ENCODE assay signal across 14 cellular contexts in genomic region chr5:170226138-170226435, GRCh38. TPM values are rescaled to one million over a fixed set of nuclear protein-coding genes. Genes with fewer than 3 reads are reported as not detected.
A peak's percentile ranks its signal among the peaks of the same experiment; 100 is the strongest.
DNase-seq lines count a peak whose midpoint lies in the region; ATAC-seq and TF ChIP-seq lines count a peak whose summit lies in the region.
"Had no signal": no experiment of that assay in that cellular context is flagged by ENCODE, and none has a peak within 500 bp of the region (broad histone marks: within the 10 kb centered on the region; RNA-seq: fewer than 3 reads in every experiment).

No MANE protein-coding gene starts in this region.

- no peak overlapping the region for H3K27ac ChIP-seq in Panc1 (ENCODE audit: low read length)
- H3K27ac ChIP-seq: A549, SJSA1 had no signal

- BruUV-seq in Panc1 (replicated peaks; lab: Mats Ljungman, UMichigan), result no TSS peak

- H3K27me3 Mint-ChIP-seq in natural killer cell (ENCODE audit: low read depth in 2 of 2), result no peaks in the 10 kb centered on the region
- no peaks in the 10 kb centered on the region for H3K27me3 Mint-ChIP-seq in natural killer cell treated with Interleukin-12 subunit alpha and Interleukin-12 subunit beta and Interleukin-15 and Interleukin-18, amount 100 ng/mL, for 72 hours
- H3K27me3 Mint-ChIP-seq in endothelial cell (ENCODE audit: unreplicated experiment), result peaks cover 3% of the 10 kb centered on the region
- H3K27me3 Mint-ChIP-seq: CD4-positive, CD25-positive, alpha-beta regulatory T cell had no signal

- no peak for ATAC-seq in natural killer cell
- no peak for ATAC-seq in natural killer cell treated with Interleukin-12 subunit alpha and Interleukin-12 subunit beta and Interleukin-15 and Interleukin-18, amount 100 ng/mL, for 72 hours
- no peak for ATAC-seq in Panc1
- ATAC-seq in GM21786 (IDR thresholded peaks at IDR 0.05; ENCODE audit: unreplicated experiment), result no peak
- no peak for ATAC-seq in HG03196 (IDR thresholded peaks at IDR 0.05; ENCODE audit: unreplicated experiment)

- no peaks in the 10 kb centered on the region for H3K9me3 ChIP-seq in Panc1 (ENCODE audit: control insufficient read depth, insufficient read depth, low read depth, low read length)
- H3K9me3 ChIP-seq: A549, SJSA1 had no signal

- H3K4me3 ChIP-seq in Panc1 (ENCODE audit: low read depth in 2 of 2, low read length in 2 of 2), result no peak overlapping the region
- H3K4me3 ChIP-seq: A549, GM23338, SJSA1 had no signal

- CTCF ChIA-PET in Panc1 (lab: Charles Lee), result interaction anchor here (1.2 to 1.3 kb wide), 2 partner anchors 40 to 195 kb away, joined by 3 to 4 read pairs; no protein-coding TSS in a partner anchor

- H3K4me1 ChIP-seq in Panc1 (ENCODE audit: control insufficient read depth, insufficient read depth, low read length), result 0 out of 2 replicates have a peak, but pooled peaks cover 3% of the 10 kb centered on the region
- H3K4me1 ChIP-seq: A549 had no signal

- peaks cover 2% of the 10 kb centered on the region; the same call in 1 of the 2 replicates for H3K27me3 ChIP-seq in Panc1 (ENCODE audit: control insufficient read depth, insufficient read depth, low read length)
- H3K27me3 ChIP-seq: SJSA1 had no signal

- intact Hi-C loops in natural killer cell (cut with micrococcal nuclease), result loop anchor here (1.0 to 5.0 kb wide), 3 partner anchors 113 to 406 kb away; no protein-coding TSS in a partner anchor
- intact Hi-C loops in Panc1 (cut with micrococcal nuclease; ENCODE audit: unreplicated experiment), result loop anchor here (1.0 to 5.0 kb wide), 2 partner anchors 194 to 406 kb away; no protein-coding TSS in a partner anchor

- POLR2A ChIA-PET in Panc1 (lab: Charles Lee), result no interaction called here

- no peaks in the 10 kb centered on the region for H3K36me3 Mint-ChIP-seq in natural killer cell
- no peaks in the 10 kb centered on the region for H3K36me3 Mint-ChIP-seq in natural killer cell treated with Interleukin-12 subunit alpha and Interleukin-12 subunit beta and Interleukin-15 and Interleukin-18, amount 100 ng/mL, for 72 hours
- H3K36me3 Mint-ChIP-seq in endothelial cell (ENCODE audit: low read depth, unreplicated experiment), result no peaks in the 10 kb centered on the region
- H3K36me3 Mint-ChIP-seq: CD4-positive, CD25-positive, alpha-beta regulatory T cell had no signal

- H3K27ac Mint-ChIP-seq in natural killer cell, result no peak overlapping the region
- peak overlapping the region in 1 of 2 donors; percentile 24 for H3K27ac Mint-ChIP-seq in natural killer cell treated with Interleukin-12 subunit alpha and Interleukin-12 subunit beta and Interleukin-15 and Interleukin-18, amount 100 ng/mL, for 72 hours
- no peak overlapping the region for H3K27ac Mint-ChIP-seq in endothelial cell (ENCODE audit: unreplicated experiment)
- H3K27ac Mint-ChIP-seq: GM23338 had no signal

- DNase-seq in natural killer cell (no peak), Panc1 (ENCODE audit: low read depth, low spot score) (no peak), endothelial cell (ENCODE audit: low spot score) (no peak), iPS-NIHi11 (ENCODE audit: low spot score) (no peak), GM03348 (ENCODE audit: low spot score) (no peak)
- no peak for DNase-seq in natural killer cell treated with Interleukin-12 subunit alpha and Interleukin-12 subunit beta and Interleukin-15 and Interleukin-18, amount 100 ng/mL, for 72 hours (ENCODE audit: low spot score)
- DNase-seq: DMS79 had no signal

- H3K9me3 Mint-ChIP-seq in natural killer cell (no peaks in the 10 kb centered on the region), endothelial cell (ENCODE audit: unreplicated experiment) (no peaks in the 10 kb centered on the region)
- H3K9me3 Mint-ChIP-seq in natural killer cell treated with Interleukin-12 subunit alpha and Interleukin-12 subunit beta and Interleukin-15 and Interleukin-18, amount 100 ng/mL, for 72 hours, result no peaks in the 10 kb centered on the region
- H3K9me3 Mint-ChIP-seq: CD4-positive, CD25-positive, alpha-beta regulatory T cell; GM23338 had no signal

- H3K4me3 Mint-ChIP-seq in natural killer cell (no peak overlapping the region), endothelial cell (ENCODE audit: unreplicated experiment) (no peak overlapping the region)
- H3K4me3 Mint-ChIP-seq in natural killer cell treated with Interleukin-12 subunit alpha and Interleukin-12 subunit beta and Interleukin-15 and Interleukin-18, amount 100 ng/mL, for 72 hours, result no peak overlapping the region
- H3K4me3 Mint-ChIP-seq: GM23338 had no signal

- peak; percentile 40 for TF ChIP-seq CTCF in natural killer cell (IDR thresholded peaks at IDR 0.05)
- TF ChIP-seq CTCF in Panc1 (IDR thresholded peaks at IDR 0.05), result peak; percentile 69
- peak; percentile 49 for TF ChIP-seq CTCF in endothelial cell (IDR thresholded peaks at IDR 0.05; ENCODE audit: unreplicated experiment)

- in situ Hi-C loops in Panc1 (cut with HindIII; ENCODE audit: low pct_unique_long_range_greater_than_20kb, low sequenced_read_pairs), result no loop called here

- H3K4me1 Mint-ChIP-seq in natural killer cell (peaks cover 7 to 8% of the 10 kb centered on the region in 2 donors), endothelial cell (ENCODE audit: unreplicated experiment) (peaks cover 47% of the 10 kb centered on the region)
- peaks cover 3 to 4% of the 10 kb centered on the region in 2 donors for H3K4me1 Mint-ChIP-seq in natural killer cell treated with Interleukin-12 subunit alpha and Interleukin-12 subunit beta and Interleukin-15 and Interleukin-18, amount 100 ng/mL, for 72 hours (ENCODE audit: low read depth in 2 of 2)

- H3K36me3 ChIP-seq in Panc1 (ENCODE audit: control insufficient read depth, insufficient read depth, low read length), result no peaks in the 10 kb centered on the region
- H3K36me3 ChIP-seq: SJSA1 had no signal

RNA-seq across cellular contexts. Expression of gene C5orf58, which starts 6.7 kb away (rescaled TPM):
- total RNA-seq in natural killer cell (not detected), Panc1 (2021; ENCODE audit: unreplicated experiment) (0.15 TPM), endothelial cell (ENCODE audit: unreplicated experiment) (0.28 TPM)
- not detected for total RNA-seq in natural killer cell treated with Interleukin-12 subunit alpha and Interleukin-12 subunit beta and Interleukin-15 and Interleukin-18, amount 100 ng/mL, for 72 hours
- not detected for polyA plus RNA-seq in Panc1 (2012; ENCODE audit: insufficient read length)
- total RNA-seq: CD4-positive, CD25-positive, alpha-beta regulatory T cell; LHCN-M2; SJSA1 had no signal
- polyA plus RNA-seq: A549 had no signal
